8 cellular contexts compared by ENCODE assay signal in the genomic region with DNA sequence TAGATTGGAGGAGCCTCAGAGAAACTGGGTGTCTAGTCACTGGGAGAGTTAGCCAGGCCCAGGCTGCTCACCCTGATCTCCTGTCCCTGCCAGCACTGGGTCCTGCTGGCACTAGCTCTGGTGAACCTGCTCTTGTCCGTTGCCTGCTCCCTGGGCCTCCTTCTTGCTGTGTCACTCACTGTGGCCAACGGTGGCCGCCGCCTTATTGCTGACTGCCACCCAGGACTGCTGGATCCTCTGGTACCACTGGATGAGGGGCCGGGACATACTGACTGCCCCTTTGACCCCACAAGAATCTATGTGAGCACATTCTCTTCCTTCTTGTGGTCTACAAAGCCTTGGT. TPM values are rescaled to one million over a fixed set of nuclear protein-coding genes. Genes with fewer than 3 reads are reported as not detected.
DNase-seq lines count a peak whose midpoint lies in the region; ATAC-seq and TF ChIP-seq lines count a peak whose summit lies in the region.

No MANE protein-coding gene starts in this region.

- H3K4me1 ChIP-seq in lower lobe of right lung: no peaks in the 10 kb centered on the region
- peaks cover 24% of the 10 kb centered on the region for H3K4me1 ChIP-seq in suprapubic skin
- no peaks in the 10 kb centered on the region for H3K4me1 ChIP-seq in effector memory CD4-positive, alpha-beta T cell (ENCODE audit: control insufficient read depth, insufficient read depth, low read length, poor library complexity, severe bottlenecking)

- no peak for TF ChIP-seq EP300 in suprapubic skin (IDR thresholded peaks at IDR 0.05)

- TF ChIP-seq POLR2A in suprapubic skin (IDR thresholded peaks at IDR 0.05): no peak

- no peak for DNase-seq in activated T-cell treated with anti-CD3 and anti-CD28 coated beads, Interleukin-2, amount 50 U/mL, for 24 hours
- no peak for DNase-seq in activated T-cell treated with anti-CD3 and anti-CD28 coated beads, Interleukin-2, amount 50 U/mL, for 48 hours
- DNase-seq in central memory CD8-positive, alpha-beta T cell (ENCODE audit: low spot score in 2 of 2): no peak
- DNase-seq in lower lobe of right lung (no peak), suprapubic skin (ENCODE audit: low spot score in 2 of 2) (no peak)
- no peak for DNase-seq in NK-92 treated with Interleukin-12 subunit alpha and Interleukin-12 subunit beta, amount 100 ng/mL, for 24 hours (lab: John Stamatoyannopoulos, UW)
- no peak for DNase-seq in effector memory CD4-positive, alpha-beta T cell

- no peaks in the 10 kb centered on the region for H3K27me3 Mint-ChIP-seq in activated T-cell treated with anti-CD3 and anti-CD28 coated beads, Interleukin-2, amount 50 U/mL, for 24 hours
- H3K27me3 Mint-ChIP-seq in central memory CD8-positive, alpha-beta T cell: no peaks in the 10 kb centered on the region

- TF ChIP-seq CTCF in lower lobe of right lung (IDR thresholded peaks at IDR 0.05) (no peak), suprapubic skin (IDR thresholded peaks at IDR 0.05) (no peak)

- H3K4me3 Mint-ChIP-seq in activated T-cell treated with anti-CD3 and anti-CD28 coated beads, Interleukin-2, amount 50 U/mL, for 24 hours: no peak overlapping the region
- no peak overlapping the region for H3K4me3 Mint-ChIP-seq in central memory CD8-positive, alpha-beta T cell

- no peaks in the 10 kb centered on the region for H3K9me3 Mint-ChIP-seq in activated T-cell treated with anti-CD3 and anti-CD28 coated beads, Interleukin-2, amount 50 U/mL, for 24 hours
- no peaks in the 10 kb centered on the region for H3K9me3 Mint-ChIP-seq in central memory CD8-positive, alpha-beta T cell

- H3K9me3 ChIP-seq in lower lobe of right lung (no peaks in the 10 kb centered on the region), suprapubic skin (no peaks in the 10 kb centered on the region)
- no peaks in the 10 kb centered on the region for H3K9me3 ChIP-seq in effector memory CD4-positive, alpha-beta T cell (ENCODE audit: control insufficient read depth, low read length)

- peaks cover 21% of the 10 kb centered on the region for H3K4me1 Mint-ChIP-seq in activated T-cell treated with anti-CD3 and anti-CD28 coated beads, Interleukin-2, amount 50 U/mL, for 24 hours (ENCODE audit: low read depth)
- H3K4me1 Mint-ChIP-seq in central memory CD8-positive, alpha-beta T cell: no peaks in the 10 kb centered on the region

- intact Hi-C loops in lower lobe of right lung (cut with DNase I): no loop called here

- 77% methylated on average over 5 of the region's 5 CpGs for WGBS in suprapubic skin

- H3K27me3 ChIP-seq in lower lobe of right lung (ENCODE audit: low read depth) (no peaks in the 10 kb centered on the region), suprapubic skin (no peaks in the 10 kb centered on the region)
- no peaks in the 10 kb centered on the region for H3K27me3 ChIP-seq in effector memory CD4-positive, alpha-beta T cell (replicated peaks; ENCODE audit: control insufficient read depth, insufficient read depth, low read length, poor library complexity, severe bottlenecking)

- H3K4me3 ChIP-seq in lower lobe of right lung (peak overlapping the region; percentile 49), suprapubic skin (peak overlapping the region; percentile 50)
- H3K4me3 ChIP-seq in effector memory CD4-positive, alpha-beta T cell (ENCODE audit: insufficient read depth, low read depth, low read length, poor library complexity, severe bottlenecking): no peak overlapping the region

- peak overlapping the region; percentile 53 for H3K27ac ChIP-seq in lower lobe of right lung
- H3K27ac ChIP-seq in suprapubic skin: peak overlapping the region; percentile 42
- H3K27ac ChIP-seq in effector memory CD4-positive, alpha-beta T cell (ENCODE audit: insufficient read depth, low read length, poor library complexity, severe bottlenecking): no peak overlapping the region

- H3K36me3 ChIP-seq in lower lobe of right lung: peaks cover 66% of the 10 kb centered on the region
- H3K36me3 ChIP-seq in suprapubic skin: peaks cover 50% of the 10 kb centered on the region
- H3K36me3 ChIP-seq in effector memory CD4-positive, alpha-beta T cell (ENCODE audit: control insufficient read depth, insufficient read depth, low read length): peaks cover 50% of the 10 kb centered on the region

- peaks cover 63% of the 10 kb centered on the region for H3K36me3 Mint-ChIP-seq in activated T-cell treated with anti-CD3 and anti-CD28 coated beads, Interleukin-2, amount 50 U/mL, for 24 hours (ENCODE audit: low read depth)
- peaks cover 46% of the 10 kb centered on the region for H3K36me3 Mint-ChIP-seq in central memory CD8-positive, alpha-beta T cell (ENCODE audit: insufficient read depth)

- ATAC-seq in central memory CD8-positive, alpha-beta T cell (replicated peaks; ENCODE audit: extremely low read depth, poor library complexity, severe bottlenecking): no peak
- peak; percentile 20 to 22 for ATAC-seq in lower lobe of right lung
- no peak for ATAC-seq in HG02642 (IDR thresholded peaks at IDR 0.05; ENCODE audit: poor library complexity, unreplicated experiment)

- H3K27ac Mint-ChIP-seq in activated T-cell treated with anti-CD3 and anti-CD28 coated beads, Interleukin-2, amount 50 U/mL, for 24 hours: peak overlapping the region; percentile 5
- H3K27ac Mint-ChIP-seq in central memory CD8-positive, alpha-beta T cell (ENCODE audit: low read depth): peak overlapping the region; percentile 76

RNA-seq across cellular contexts. Expression of a gene that starts 0.8 kb away (rescaled TPM):
- total RNA-seq in lower lobe of right lung: 18.8 TPM
- 10 to 100 TPM; 31.0 to 50.1 (median 42.2) TPM for total RNA-seq in suprapubic skin

RNA-seq across cellular contexts. Expression of a gene that starts 14.5 kb away (rescaled TPM):
- 66.5 TPM for total RNA-seq in lower lobe of right lung
- 10 to 100 TPM; 66.8 to 84.3 (median 77.0) TPM for total RNA-seq in suprapubic skin

RNA-seq across cellular contexts. Expression of a gene that starts 33.6 kb away (rescaled TPM):
- total RNA-seq in lower lobe of right lung (52.0 TPM), suprapubic skin (10 to 100 TPM; 37.4 to 54.1 (median 49.3) TPM)

RNA-seq across cellular contexts. Expression of a gene that starts 46.6 kb away (rescaled TPM):
- total RNA-seq in lower lobe of right lung (38.1 TPM), suprapubic skin (10 to 100 TPM; 21.6 to 70.0 (median 27.4) TPM)

RNA-seq across cellular contexts. Expression of a gene that starts 52.0 kb away (rescaled TPM):
- 1.6 TPM for total RNA-seq in lower lobe of right lung
- total RNA-seq in suprapubic skin: 1 to 10 TPM; 4.7 to 8.0 (median 5.5) TPM

Comparison
In these comparisons a context has a peak if more than half of its experiments do, and no peak if none do; other contexts are left out.
1. ATAC-seq: peak in lower lobe of right lung (2 of 2); none in central memory CD8-positive, alpha-beta T cell (single experiment) and HG02642 (single experiment).